Comparison of ENCODE assay signal across 23 cellular contexts in the genomic region with DNA sequence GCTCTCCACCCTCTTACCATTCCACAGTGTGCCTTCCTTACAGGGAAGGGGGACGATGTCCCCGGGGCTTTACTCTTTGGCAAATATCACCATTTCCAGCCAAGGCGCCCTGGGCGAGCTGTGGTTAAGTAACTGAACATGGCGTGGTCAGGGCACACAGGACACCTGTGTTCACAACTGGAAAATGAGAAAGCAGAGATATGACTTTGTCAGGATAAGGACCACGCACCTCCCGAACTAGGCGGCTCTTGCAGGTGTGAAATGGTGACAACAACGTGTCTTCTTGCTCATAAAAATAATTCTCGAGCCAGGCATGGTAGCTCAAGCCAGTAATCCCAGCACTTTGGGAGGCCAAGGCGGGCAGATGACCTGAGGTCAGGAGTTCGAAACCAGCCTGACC.
"Had no signal": no experiment of that assay in that cellular context is flagged by ENCODE, and none has a peak within 500 bp of the region (broad histone marks: within the 10 kb centered on the region; RNA-seq: fewer than 3 reads in every experiment).

No MANE protein-coding gene starts in this region.

- DNase-seq: dermis blood vessel endothelial cell; dorsolateral prefrontal cortex; effector CD8-positive, alpha-beta T cell; effector memory CD8-positive, alpha-beta T cell; endodermal cell; erythroblast; esophagus squamous epithelium; foreskin fibroblast; foreskin melanocyte; gastrocnemius medialis; glutamatergic neuron; heart right ventricle; hippocampal formation; left cardiac atrium; left lung; left ventricle myocardium superior; lower lobe of right lung; mesenchymal stem cell; midbrain; naive thymus-derived CD4-positive, alpha-beta T cell had no signal

- ATAC-seq: effector memory CD8-positive, alpha-beta T cell; esophagus mucosa; gastrocnemius medialis; heart right ventricle; left cardiac atrium; left lung; left ventricle myocardium superior; lower lobe of right lung; naive thymus-derived CD4-positive, alpha-beta T cell had no signal

- H3K27ac Mint-ChIP-seq: effector memory CD8-positive, alpha-beta T cell; endodermal cell had no signal

- H3K9me3 ChIP-seq: esophagus squamous epithelium, gastrocnemius medialis, heart right ventricle, left lung, lower lobe of right lung had no signal

- H3K9me3 Mint-ChIP-seq: effector memory CD8-positive, alpha-beta T cell; endodermal cell; naive thymus-derived CD4-positive, alpha-beta T cell had no signal

- H3K36me3 ChIP-seq: esophagus squamous epithelium, gastrocnemius medialis, heart right ventricle, left lung, lower lobe of right lung had no signal

- H3K27me3 ChIP-seq: dorsolateral prefrontal cortex, esophagus squamous epithelium, gastrocnemius medialis, heart right ventricle, left lung had no signal

- H3K4me3 ChIP-seq: coronary artery, dorsolateral prefrontal cortex, esophagus squamous epithelium, gastrocnemius medialis, heart right ventricle, left lung, lower lobe of right lung had no signal

- H3K27ac ChIP-seq: coronary artery, epithelial cell of prostate, esophagus squamous epithelium, gastrocnemius medialis, heart right ventricle, left lung, lower lobe of right lung had no signal

- H3K36me3 Mint-ChIP-seq: naive thymus-derived CD4-positive, alpha-beta T cell had no signal

- H3K4me3 Mint-ChIP-seq: effector memory CD8-positive, alpha-beta T cell; endodermal cell; naive thymus-derived CD4-positive, alpha-beta T cell had no signal
